Comparison of ENCODE assay signal across 2 cellular contexts in the genomic region with DNA sequence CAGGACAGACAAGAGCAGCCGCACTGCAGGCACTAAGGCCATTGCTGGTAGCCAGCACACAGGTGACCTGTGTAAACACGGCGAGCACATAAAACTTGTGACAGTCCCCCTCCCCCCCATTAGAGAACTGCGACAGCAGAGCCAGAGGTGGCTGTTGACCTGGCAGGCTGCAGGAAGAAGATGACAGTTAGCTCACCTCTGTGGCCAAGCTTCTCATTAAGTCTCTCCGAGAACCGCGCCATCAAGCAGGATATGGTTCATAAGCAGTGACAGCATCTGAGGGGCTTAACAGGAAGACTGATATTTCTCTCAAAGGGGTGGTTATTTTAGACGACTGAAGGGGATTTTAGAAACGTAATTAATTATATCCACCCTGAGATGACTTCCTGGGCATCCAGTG.
TF ChIP-seq lines count a peak whose summit lies in the region.

No MANE protein-coding gene starts in this region.

TF ChIP-seq in HepG2, 621 proteins besides CTCF, POLR2A, EP300 and RAD21 (continued from another document):
- TF ChIP-seq ZBTB7B (CRISPR knock-in tag; IDR thresholded peaks at IDR 0.05), result no peak
- no peak for TF ChIP-seq SKI (IDR thresholded peaks at IDR 0.05; ENCODE audit: partially characterized antibody)
- no peak for TF ChIP-seq NR3C1 (CRISPR knock-in tag; IDR thresholded peaks at IDR 0.05)

TF ChIP-seq in GM23338, 12 proteins besides CTCF, POLR2A, EP300 and RAD21 (continued from another document):
- TF ChIP-seq, protein P1, sequence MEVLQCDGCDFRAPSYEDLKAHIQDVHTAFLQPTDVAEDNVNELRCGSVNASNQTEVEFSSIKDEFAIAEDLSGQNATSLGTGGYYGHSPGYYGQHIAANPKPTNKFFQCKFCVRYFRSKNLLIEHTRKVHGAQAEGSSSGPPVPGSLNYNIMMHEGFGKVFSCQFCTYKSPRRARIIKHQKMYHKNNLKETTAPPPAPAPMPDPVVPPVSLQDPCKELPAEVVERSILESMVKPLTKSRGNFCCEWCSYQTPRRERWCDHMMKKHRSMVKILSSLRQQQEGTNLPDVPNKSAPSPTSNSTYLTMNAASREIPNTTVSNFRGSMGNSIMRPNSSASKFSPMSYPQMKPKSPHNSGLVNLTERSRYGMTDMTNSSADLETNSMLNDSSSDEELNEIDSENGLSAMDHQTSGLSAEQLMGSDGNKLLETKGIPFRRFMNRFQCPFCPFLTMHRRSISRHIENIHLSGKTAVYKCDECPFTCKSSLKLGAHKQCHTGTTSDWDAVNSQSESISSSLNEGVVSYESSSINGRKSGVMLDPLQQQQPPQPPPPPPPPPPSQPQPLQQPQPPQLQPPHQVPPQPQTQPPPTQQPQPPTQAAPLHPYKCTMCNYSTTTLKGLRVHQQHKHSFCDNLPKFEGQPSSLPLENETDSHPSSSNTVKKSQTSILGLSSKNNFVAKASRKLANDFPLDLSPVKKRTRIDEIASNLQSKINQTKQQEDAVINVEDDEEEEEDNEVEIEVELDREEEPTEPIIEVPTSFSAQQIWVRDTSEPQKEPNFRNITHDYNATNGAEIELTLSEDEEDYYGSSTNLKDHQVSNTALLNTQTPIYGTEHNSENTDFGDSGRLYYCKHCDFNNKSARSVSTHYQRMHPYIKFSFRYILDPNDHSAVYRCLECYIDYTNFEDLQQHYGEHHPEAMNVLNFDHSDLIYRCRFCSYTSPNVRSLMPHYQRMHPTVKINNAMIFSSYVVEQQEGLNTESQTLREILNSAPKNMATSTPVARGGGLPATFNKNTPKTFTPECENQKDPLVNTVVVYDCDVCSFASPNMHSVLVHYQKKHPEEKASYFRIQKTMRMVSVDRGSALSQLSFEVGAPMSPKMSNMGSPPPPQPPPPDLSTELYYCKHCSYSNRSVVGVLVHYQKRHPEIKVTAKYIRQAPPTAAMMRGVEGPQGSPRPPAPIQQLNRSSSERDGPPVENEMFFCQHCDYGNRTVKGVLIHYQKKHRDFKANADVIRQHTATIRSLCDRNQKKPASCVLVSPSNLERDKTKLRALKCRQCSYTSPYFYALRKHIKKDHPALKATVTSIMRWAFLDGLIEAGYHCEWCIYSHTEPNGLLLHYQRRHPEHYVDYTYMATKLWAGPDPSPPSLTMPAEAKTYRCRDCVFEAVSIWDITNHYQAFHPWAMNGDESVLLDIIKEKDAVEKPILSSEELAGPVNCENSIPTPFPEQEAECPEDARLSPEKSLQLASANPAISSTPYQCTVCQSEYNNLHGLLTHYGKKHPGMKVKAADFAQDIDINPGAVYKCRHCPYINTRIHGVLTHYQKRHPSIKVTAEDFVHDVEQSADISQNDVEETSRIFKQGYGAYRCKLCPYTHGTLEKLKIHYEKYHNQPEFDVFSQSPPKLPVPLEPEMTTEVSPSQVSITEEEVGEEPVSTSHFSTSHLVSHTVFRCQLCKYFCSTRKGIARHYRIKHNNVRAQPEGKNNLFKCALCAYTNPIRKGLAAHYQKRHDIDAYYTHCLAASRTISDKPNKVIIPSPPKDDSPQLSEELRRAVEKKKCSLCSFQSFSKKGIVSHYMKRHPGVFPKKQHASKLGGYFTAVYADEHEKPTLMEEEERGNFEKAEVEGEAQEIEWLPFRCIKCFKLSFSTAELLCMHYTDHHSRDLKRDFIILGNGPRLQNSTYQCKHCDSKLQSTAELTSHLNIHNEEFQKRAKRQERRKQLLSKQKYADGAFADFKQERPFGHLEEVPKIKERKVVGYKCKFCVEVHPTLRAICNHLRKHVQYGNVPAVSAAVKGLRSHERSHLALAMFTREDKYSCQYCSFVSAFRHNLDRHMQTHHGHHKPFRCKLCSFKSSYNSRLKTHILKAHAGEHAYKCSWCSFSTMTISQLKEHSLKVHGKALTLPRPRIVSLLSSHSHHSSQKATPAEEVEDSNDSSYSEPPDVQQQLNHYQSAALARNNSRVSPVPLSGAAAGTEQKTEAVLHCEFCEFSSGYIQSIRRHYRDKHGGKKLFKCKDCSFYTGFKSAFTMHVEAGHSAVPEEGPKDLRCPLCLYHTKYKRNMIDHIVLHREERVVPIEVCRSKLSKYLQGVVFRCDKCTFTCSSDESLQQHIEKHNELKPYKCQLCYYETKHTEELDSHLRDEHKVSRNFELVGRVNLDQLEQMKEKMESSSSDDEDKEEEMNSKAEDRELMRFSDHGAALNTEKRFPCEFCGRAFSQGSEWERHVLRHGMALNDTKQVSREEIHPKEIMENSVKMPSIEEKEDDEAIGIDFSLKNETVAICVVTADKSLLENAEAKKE (CRISPR knock-in tag; IDR thresholded peaks at IDR 0.05), result no peak
- TF ChIP-seq EZH2phosphoT487 (IDR thresholded peaks at IDR 0.05; ENCODE audit: unreplicated experiment) (no peak), POLR2AphosphoS5 (IDR thresholded peaks at IDR 0.05; ENCODE audit: low read depth) (no peak), ZNF114 (CRISPR knock-in tag; IDR thresholded peaks at IDR 0.05) (no peak), STAT1 (IDR thresholded peaks at IDR 0.05; ENCODE audit: unreplicated experiment) (no peak), EZH2 (IDR thresholded peaks at IDR 0.05; ENCODE audit: low read depth, unreplicated experiment) (no peak)
